17 cellular contexts compared by ENCODE assay signal in the genomic region with DNA sequence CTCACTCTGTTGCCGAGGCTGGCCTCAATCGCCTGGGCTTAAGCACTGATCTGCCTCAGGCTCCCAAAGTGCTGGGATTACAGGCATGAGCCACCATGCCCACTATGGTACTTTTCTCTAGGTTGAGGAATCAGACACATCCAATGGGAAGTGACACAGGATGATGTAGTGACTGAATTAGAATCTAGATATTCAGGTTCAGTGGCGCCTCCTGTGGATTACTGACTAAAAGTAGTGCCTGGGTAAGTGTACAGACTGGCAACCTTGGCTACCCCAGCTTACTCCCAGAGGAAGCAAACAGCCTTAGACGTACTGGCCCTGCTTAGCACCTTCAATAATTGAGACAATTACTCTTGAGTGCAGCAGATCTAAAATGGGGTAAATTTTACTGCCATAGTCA. TPM values are rescaled to one million over a fixed set of nuclear protein-coding genes. Genes with fewer than 3 reads are reported as not detected.
A peak's percentile ranks its signal among the peaks of the same experiment; 100 is the strongest.
DNase-seq lines count a peak whose midpoint lies in the region; ATAC-seq, FAIRE-seq and TF ChIP-seq lines count a peak whose summit lies in the region.
"Had no signal": no experiment of that assay in that cellular context is flagged by ENCODE, and none has a peak within 500 bp of the region (broad histone marks: within the 10 kb centered on the region; RNA-seq: fewer than 3 reads in every experiment).

No MANE protein-coding gene starts in this region.

- no peaks in the 10 kb centered on the region for H3F3A ChIP-seq in DOHH2 (ENCODE audit: control insufficient read depth, insufficient read depth)

- CTCF ChIA-PET in activated naive CD4-positive, alpha-beta T cell treated with anti-CD3 and anti-CD28 coated beads, Interleukin-2, amount 10 ng/mL, durations not matched to agents 7 days and 5 days (lab: Charles Lee) = interaction anchor here (0.7 to 2.4 kb wide), 3 partner anchors 16 to 155 kb away, joined by 3 to 6 read pairs (median 3); no protein-coding TSS in a partner anchor

- no peak for ATAC-seq in HG03159 (IDR thresholded peaks at IDR 0.05; ENCODE audit: unreplicated experiment)

- TF ChIP-seq CTCF in DOHH2 (IDR thresholded peaks at IDR 0.05; ENCODE audit: low read depth, low read length, poor library complexity, severe bottlenecking) (peak; percentile 10), colonic mucosa (IDR thresholded peaks at IDR 0.05) (no peak), prostate gland (IDR thresholded peaks at IDR 0.05) (no peak)

- no peaks in the 10 kb centered on the region for H3K36me3 Mint-ChIP-seq in activated naive CD4-positive, alpha-beta T cell treated with anti-CD3 and anti-CD28 coated beads, Interleukin-2, amount 10 ng/mL, durations not matched to agents 7 days and 5 days

- 0 out of 2 replicates have a peak, but pooled peaks cover 3% of the 10 kb centered on the region for H3K27me3 ChIP-seq in DOHH2 (ENCODE audit: control insufficient read depth, low read length)
- H3K27me3 ChIP-seq in colonic mucosa = no peaks in the 10 kb centered on the region
- H3K27me3 ChIP-seq in small intestine (ENCODE audit: control insufficient read depth in 2 of 2, insufficient read depth in 2 of 2, low read length in 2 of 2) = no peaks in the 10 kb centered on the region
- H3K27me3 ChIP-seq in prostate gland (replicated peaks; ENCODE audit: insufficient read depth) = no peaks in the 10 kb centered on the region
- H3K27me3 ChIP-seq: SJCRH30 had no signal

- intact Hi-C loops in colonic mucosa (cut with DNase I) (no loop called here), prostate gland (cut with DNase I) (no loop called here)

- H3K4me3 ChIP-seq in DOHH2 (ENCODE audit: low read length) (no peak overlapping the region), colonic mucosa (no peak overlapping the region), small intestine (ENCODE audit: low read depth in 1 of 2, low read length in 2 of 2) (no peak overlapping the region), prostate gland (no peak overlapping the region)
- H3K4me3 ChIP-seq: SJCRH30 had no signal

- 75 to 88% (median 81%) methylated on average over 4 of the region's 4 CpGs for WGBS in small intestine, 3 donors
- 81% methylated on average over 4 of the region's 4 CpGs for whole genome bisulfite sequencing in prostate gland

- no peaks in the 10 kb centered on the region for H3K9me3 Mint-ChIP-seq in activated naive CD4-positive, alpha-beta T cell treated with anti-CD3 and anti-CD28 coated beads, Interleukin-2, amount 10 ng/mL, durations not matched to agents 7 days and 5 days

- FAIRE-seq in small intestine (lab: Jason Lieb, UNC) = no peak
- FAIRE-seq: G401.6, GM12891 had no signal

- TF ChIP-seq POLR2A in prostate gland (IDR thresholded peaks at IDR 0.05) = no peak

- H3K4me2 ChIP-seq in DOHH2 (ENCODE audit: low read length) = no peak overlapping the region

- H3K9me2 ChIP-seq in DOHH2 (replicated peaks; ENCODE audit: control insufficient read depth, low read length) = no peaks in the 10 kb centered on the region

- H3K4me1 ChIP-seq in DOHH2 (ENCODE audit: control insufficient read depth, low read length) (no peaks in the 10 kb centered on the region), colonic mucosa (no peaks in the 10 kb centered on the region), small intestine (ENCODE audit: control insufficient read depth in 2 of 2, insufficient read depth in 1 of 2, low read depth in 1 of 2, low read length in 1 of 2) (no peaks in the 10 kb centered on the region), prostate gland (replicated peaks) (no peaks in the 10 kb centered on the region)
- H3K4me1 ChIP-seq: SJCRH30 had no signal

- H3K79me2 ChIP-seq in DOHH2 (ENCODE audit: control insufficient read depth, low read length) = no peaks in the 10 kb centered on the region

- H3K4me3 Mint-ChIP-seq in activated naive CD4-positive, alpha-beta T cell treated with anti-CD3 and anti-CD28 coated beads, Interleukin-2, amount 10 ng/mL, durations not matched to agents 7 days and 5 days = no peak overlapping the region

- no peak overlapping the region for H3K27ac Mint-ChIP-seq in activated naive CD4-positive, alpha-beta T cell treated with anti-CD3 and anti-CD28 coated beads, Interleukin-2, amount 10 ng/mL, durations not matched to agents 7 days and 5 days

- H3K9me3 ChIP-seq in DOHH2 (ENCODE audit: control insufficient read depth, insufficient read depth, low read length) = no peaks in the 10 kb centered on the region
- H3K9me3 ChIP-seq in colonic mucosa = no peaks in the 10 kb centered on the region
- no peaks in the 10 kb centered on the region for H3K9me3 ChIP-seq in small intestine (ENCODE audit: control insufficient read depth, low read depth)
- H3K9me3 ChIP-seq in prostate gland = no peaks in the 10 kb centered on the region
- H3K9me3 ChIP-seq: SJCRH30 had no signal

- H3K9ac ChIP-seq in colonic mucosa (ENCODE audit: low read depth in 2 of 2, low read length in 2 of 2) = no peak overlapping the region

- no peaks in the 10 kb centered on the region for H3K4me1 Mint-ChIP-seq in activated naive CD4-positive, alpha-beta T cell treated with anti-CD3 and anti-CD28 coated beads, Interleukin-2, amount 10 ng/mL, durations not matched to agents 7 days and 5 days

- H3K36me3 ChIP-seq in DOHH2 (ENCODE audit: control insufficient read depth, low read length) (no peaks in the 10 kb centered on the region), colonic mucosa (no peaks in the 10 kb centered on the region), small intestine (ENCODE audit: control insufficient read depth in 2 of 2, insufficient read depth in 2 of 2, low read length in 2 of 2) (no peaks in the 10 kb centered on the region), prostate gland (no peaks in the 10 kb centered on the region)
- H3K36me3 ChIP-seq: SJCRH30 had no signal

- H4K20me1 ChIP-seq in DOHH2 (ENCODE audit: control insufficient read depth, insufficient read depth, low read depth, low read length) = no peaks in the 10 kb centered on the region

- DNase-seq in NAMALWA (ENCODE audit: low spot score) = peak; percentile 11
- DNase-seq in colonic mucosa = peak; percentile 60
- peak; percentile 25 for DNase-seq in small intestine
- no peak for DNase-seq in activated naive CD4-positive, alpha-beta T cell treated with anti-CD3 and anti-CD28 coated beads, Interleukin-2, amount 10 ng/mL, durations not matched to agents 7 days and 5 days
- DNase-seq in prostate gland (ENCODE audit: low spot score) = no peak
- DNase-seq: DMS153, MV-4-11, NCI-H1694, NCI-H446, NCI-H748 treated with DMSO at 0.1 percent for 48 hours, SJCRH30 had no signal

- no peak overlapping the region for H3K27ac ChIP-seq in DOHH2 (ENCODE audit: low read depth, low read length)
- no peak overlapping the region for H3K27ac ChIP-seq in colonic mucosa
- H3K27ac ChIP-seq in small intestine (ENCODE audit: low read depth in 1 of 2, low read length in 1 of 2) = no peak overlapping the region
- no peak overlapping the region for H3K27ac ChIP-seq in prostate gland
- H3K27ac ChIP-seq: SJCRH30 had no signal

- peaks cover 21% of the 10 kb centered on the region for H3K27me3 Mint-ChIP-seq in activated naive CD4-positive, alpha-beta T cell treated with anti-CD3 and anti-CD28 coated beads, Interleukin-2, amount 10 ng/mL, durations not matched to agents 7 days and 5 days

RNA-seq across cellular contexts. Expression of a gene that starts 22.8 kb away (rescaled TPM):
- total RNA-seq in colonic mucosa = 10 to 100 TPM; 21.6 to 31.6 TPM
- 1 to 10 TPM in 1 of 3 donors, under 1 TPM in 1, not detected in 1; 0.67 to 6.8 TPM for polyA plus RNA-seq in small intestine
- total RNA-seq in prostate gland = 1 to 10 TPM in 1 of 2 donors, under 1 TPM in 1; 0.41 to 5.1 TPM
- total RNA-seq: RPMI7951 had no signal
- polyA plus RNA-seq: BJ had no signal

Comparison
In these comparisons a context has a peak if more than half of its experiments do, and no peak if none do; other contexts are left out.
1. DNase-seq: peak in NAMALWA (single experiment), colonic mucosa (single experiment) and small intestine (single experiment); none in activated naive CD4-positive, alpha-beta T cell treated with anti-CD3 and anti-CD28 coated beads, Interleukin-2, amount 10 ng/mL, durations not matched to agents 7 days and 5 days (single experiment) and prostate gland (single experiment).